Comparison of ENCODE assay signal across 10 cellular contexts in the genomic region with DNA sequence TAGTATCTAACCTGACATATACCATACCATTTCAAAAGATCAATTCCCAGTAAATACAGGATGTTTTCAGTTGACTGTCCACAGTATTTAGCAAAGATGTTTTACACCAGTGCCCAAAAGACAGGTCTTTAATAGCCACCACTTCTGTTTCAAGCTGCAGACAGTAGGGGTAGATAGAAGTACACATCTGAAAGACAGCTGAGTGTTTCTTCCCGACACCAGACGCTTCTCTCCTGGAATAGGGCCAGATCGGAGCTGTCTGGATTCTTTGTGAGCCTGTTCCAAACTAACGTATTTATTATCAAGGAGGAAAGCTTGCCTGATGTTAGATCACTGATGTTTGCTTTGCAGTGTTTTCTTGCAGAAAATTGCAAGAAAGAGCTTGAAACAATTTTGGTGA.
A peak's percentile ranks its signal among the peaks of the same experiment; 100 is the strongest.
DNase-seq lines count a peak whose midpoint lies in the region; ATAC-seq, FAIRE-seq and TF ChIP-seq lines count a peak whose summit lies in the region.
"Had no signal": no experiment of that assay in that cellular context is flagged by ENCODE, and none has a peak within 500 bp of the region (broad histone marks: within the 10 kb centered on the region; RNA-seq: fewer than 3 reads in every experiment).

No MANE protein-coding gene starts in this region.

- WGBS in H1 (ENCODE audit: extremely low coverage in 1 of 2, insufficient coverage in 1 of 2, insufficient read length in 1 of 2, insufficient replicate concordance in 2 of 2, low coverage in 1 of 2, low lambda C conversion rate in 2 of 2, missing lambda C conversion rate in 1 of 2), 2 experiments: 86% methylated on average over 4 of the region's 4 CpGs; no CpG with 5 or more reads in 1 of the 2 experiments

- H4K91ac ChIP-seq in H1 (replicated peaks; ENCODE audit: insufficient read length, low read length): no peak overlapping the region

- peaks cover 6% of the 10 kb centered on the region for H3K9me3 Mint-ChIP-seq in type B pancreatic cell
- H3K9me3 Mint-ChIP-seq in CD8-positive, alpha-beta memory T cell: peaks cover 0 to 5% (median 0%) of the 10 kb centered on the region in 5 donors

- H3K4me3 ChIP-seq in H1 (ENCODE audit: extremely low read depth in 1 of 4, insufficient read depth in 2 of 4, low read depth in 3 of 4, low read length in 4 of 4): no peak overlapping the region
- H3K4me3 ChIP-seq in CD8-positive, alpha-beta memory T cell (ENCODE audit: low read length): no peak overlapping the region
- H3K4me3 ChIP-seq: stomach had no signal

- H3K4me3 Mint-ChIP-seq in type B pancreatic cell: no peak overlapping the region
- H3K4me3 Mint-ChIP-seq in CD8-positive, alpha-beta memory T cell: no peak overlapping the region
- H3K4me3 Mint-ChIP-seq: natural killer cell treated with Interleukin-12 subunit alpha and Interleukin-12 subunit beta and Interleukin-15 and Interleukin-18, amount 100 ng/mL, for 72 hours had no signal

- no peaks in the 10 kb centered on the region for H3K36me3 ChIP-seq in H1 (ENCODE audit: control insufficient read depth in 2 of 4, insufficient read depth in 4 of 4, low read length in 3 of 4)
- H3K36me3 ChIP-seq in CD8-positive, alpha-beta memory T cell (ENCODE audit: insufficient read depth, low read length): no peaks in the 10 kb centered on the region
- H3K36me3 ChIP-seq: stomach had no signal

- H2BK20ac ChIP-seq in H1 (ENCODE audit: low read length): no peak overlapping the region

- no peaks in the 10 kb centered on the region for H3K9me3 ChIP-seq in H1 (ENCODE audit: insufficient read depth in 2 of 2, low read depth in 1 of 2, low read length in 1 of 2)
- H3K9me3 ChIP-seq in CD8-positive, alpha-beta memory T cell (ENCODE audit: low read length): no peaks in the 10 kb centered on the region
- H3K9me3 ChIP-seq: stomach had no signal

- H3K4me1 Mint-ChIP-seq in type B pancreatic cell (ENCODE audit: unreplicated experiment): peaks cover 10% of the 10 kb centered on the region
- H3K4me1 Mint-ChIP-seq in CD8-positive, alpha-beta memory T cell: no peaks in the 10 kb centered on the region

- no peak overlapping the region for H3K4ac ChIP-seq in H1 (replicated peaks; ENCODE audit: insufficient read length, low read depth, low read length)

- no peaks in the 10 kb centered on the region for H3K27me3 Mint-ChIP-seq in type B pancreatic cell
- no peaks in the 10 kb centered on the region for H3K27me3 Mint-ChIP-seq in CD8-positive, alpha-beta memory T cell
- H3K27me3 Mint-ChIP-seq: natural killer cell treated with Interleukin-12 subunit alpha and Interleukin-12 subunit beta and Interleukin-15 and Interleukin-18, amount 100 ng/mL, for 72 hours had no signal

- H4K20me1 ChIP-seq in H1 (replicated peaks in 1 of 2; ENCODE audit: control insufficient read depth in 1 of 2, insufficient read depth in 2 of 2, low read length in 2 of 2): no peaks in the 10 kb centered on the region

- H3K14ac ChIP-seq in H1 (ENCODE audit: insufficient read length): no peak overlapping the region

- TF ChIP-seq EP300 in H1 (IDR thresholded peaks at IDR 0.05; ENCODE audit: borderline replicate concordance in 1 of 2, low read depth in 2 of 2, low read length in 2 of 2): no peak

- H3K79me2 ChIP-seq in H1 (ENCODE audit: control insufficient read depth in 1 of 2, insufficient read depth in 2 of 2, low read length in 2 of 2): no peaks in the 10 kb centered on the region

- H3K27me3 ChIP-seq in H1 (replicated peaks in 1 of 4; ENCODE audit: control insufficient read depth in 3 of 4, extremely low read depth in 1 of 4, insufficient read depth in 3 of 4, low read length in 3 of 4): no peaks in the 10 kb centered on the region
- no peaks in the 10 kb centered on the region for H3K27me3 ChIP-seq in CD8-positive, alpha-beta memory T cell (ENCODE audit: insufficient read depth, low read length, poor library complexity, severe bottlenecking)
- H3K27me3 ChIP-seq: stomach had no signal

- ATAC-seq in GM18519 (IDR thresholded peaks at IDR 0.05; ENCODE audit: low FRiP score, unreplicated experiment) (no peak), GM18502 (IDR thresholded peaks at IDR 0.05; ENCODE audit: poor library complexity, unreplicated experiment) (no peak)
- ATAC-seq: natural killer cell treated with Interleukin-12 subunit alpha and Interleukin-12 subunit beta and Interleukin-15 and Interleukin-18, amount 100 ng/mL, for 72 hours had no signal

- no peak overlapping the region for H2BK120ac ChIP-seq in H1 (replicated peaks; ENCODE audit: low read depth, low read length)

- H3K79me1 ChIP-seq in H1 (ENCODE audit: low read depth, low read length): no peaks in the 10 kb centered on the region

- no peak overlapping the region for H3K9ac ChIP-seq in H1 (replicated peaks in 1 of 4; ENCODE audit: extremely low read depth in 1 of 4, low read depth in 3 of 4, low read length in 3 of 4)

- H3K4me2 ChIP-seq in H1 (ENCODE audit: insufficient read depth in 1 of 2, low read depth in 2 of 2, low read length in 2 of 2): no peak overlapping the region

- CTCF ChIA-PET in H1 (lab: Charles Lee; ENCODE audit: partially characterized antibody): interaction anchor here (0.5 to 1.7 kb wide), 3 partner anchors 8 to 1583 kb away, joined by 3 to 5 read pairs (median 4); no protein-coding TSS in a partner anchor
- CTCF ChIA-PET in CD8-positive, alpha-beta memory T cell (lab: Charles Lee): no interaction called here

- TF ChIP-seq CTCF in H1 (IDR thresholded peaks at IDR 0.05; ENCODE audit: control extremely low read depth in 1 of 3, insufficient read depth in 1 of 3, low read depth in 1 of 3, low read length in 3 of 3): no peak
- TF ChIP-seq CTCF in type B pancreatic cell (conservative IDR thresholded peaks at IDR 0.05): no peak

- FAIRE-seq in H1 (lab: Jason Lieb, UNC): no peak

- no peak overlapping the region for H3K56ac ChIP-seq in H1 (replicated peaks; ENCODE audit: insufficient read length, low read depth, low read length)

- peak; percentile 33 to 37; a peak in 3 of 4 replicates for TF ChIP-seq RAD21 in H1 (IDR thresholded peaks at IDR 0.05 in 1 of 2, conservative IDR thresholded peaks at IDR 0.05 in 1 of 2; ENCODE audit: low read depth in 2 of 2, low read length in 2 of 2)

- H3K18ac ChIP-seq in H1 (ENCODE audit: extremely low read depth, low read length): no peak overlapping the region

- no peak overlapping the region for H3K23ac ChIP-seq in H1 (ENCODE audit: insufficient read length)

- POLR2A ChIA-PET in H1 (lab: Charles Lee; ENCODE audit: partially characterized antibody): no interaction called here
- POLR2A ChIA-PET in CD8-positive, alpha-beta memory T cell (lab: Charles Lee): no interaction called here

- no peak overlapping the region for H3K27ac ChIP-seq in H1 (ENCODE audit: low read depth, low read length)
- no peak overlapping the region for H3K27ac ChIP-seq in CD8-positive, alpha-beta memory T cell (ENCODE audit: low read depth, low read length)
- H3K27ac ChIP-seq: stomach had no signal

- H2BK12ac ChIP-seq in H1 (ENCODE audit: low read depth, low read length): no peak overlapping the region

- H4K5ac ChIP-seq in H1 (ENCODE audit: insufficient read length, low read depth, low read length): no peak overlapping the region

- no peak overlapping the region for H2AK5ac ChIP-seq in H1 (ENCODE audit: low read depth, low read length)

- no peak overlapping the region for H2BK15ac ChIP-seq in H1 (ENCODE audit: low read length)

- peaks cover 0 to 9% (median 4%) of the 10 kb centered on the region in 4 experiments; a peak in 3 of 7 replicates for H3K4me1 ChIP-seq in H1 (replicated peaks in 1 of 4; ENCODE audit: control insufficient read depth in 3 of 4, insufficient read depth in 4 of 4, low read length in 3 of 4)
- no peaks in the 10 kb centered on the region for H3K4me1 ChIP-seq in CD8-positive, alpha-beta memory T cell (ENCODE audit: insufficient read depth, low read length)

- H3K23me2 ChIP-seq in H1 (ENCODE audit: low read depth, low read length): no peaks in the 10 kb centered on the region

- H3K36me3 Mint-ChIP-seq in type B pancreatic cell: no peaks in the 10 kb centered on the region
- no peaks in the 10 kb centered on the region for H3K36me3 Mint-ChIP-seq in CD8-positive, alpha-beta memory T cell
- H3K36me3 Mint-ChIP-seq: natural killer cell treated with Interleukin-12 subunit alpha and Interleukin-12 subunit beta and Interleukin-15 and Interleukin-18, amount 100 ng/mL, for 72 hours had no signal

- peak; percentile 40 for DNase-seq in AG20443 (ENCODE audit: low spot score)
- DNase-seq in NCI-H446 (lab: John Stamatoyannopoulos, UW): peak; percentile 46 to 73
- no peak for DNase-seq in H1 (ENCODE audit: low read depth in 1 of 2, low spot score in 2 of 2)
- DNase-seq in mucosa of gallbladder (ENCODE audit: low spot score): peak; percentile 17
- DNase-seq in type B pancreatic cell (ENCODE audit: extremely low spot score, unreplicated experiment): no peak
- no peak for DNase-seq in CD8-positive, alpha-beta memory T cell
- DNase-seq: stomach had no signal

- H3K27ac Mint-ChIP-seq in type B pancreatic cell: no peak overlapping the region
- no peak overlapping the region for H3K27ac Mint-ChIP-seq in CD8-positive, alpha-beta memory T cell
- H3K27ac Mint-ChIP-seq: natural killer cell treated with Interleukin-12 subunit alpha and Interleukin-12 subunit beta and Interleukin-15 and Interleukin-18, amount 100 ng/mL, for 72 hours had no signal

- no peak overlapping the region for H2BK5ac ChIP-seq in H1 (ENCODE audit: low read depth, low read length)

- no peak for TF ChIP-seq POLR2A in H1 (IDR thresholded peaks at IDR 0.05; ENCODE audit: control extremely low read depth in 1 of 2, low read depth in 2 of 2, low read length in 2 of 2)

- no peak overlapping the region for H4K8ac ChIP-seq in H1 (ENCODE audit: extremely low read depth, insufficient read depth, low read length)

- H2AFZ ChIP-seq in H1 (ENCODE audit: low read length): no peak overlapping the region

TF ChIP-seq in H1, 55 proteins besides CTCF, POLR2A, EP300 and RAD21:
- no peak for TF ChIP-seq SIX5 (IDR thresholded peaks at IDR 0.05; ENCODE audit: low read depth, low read length)
- TF ChIP-seq GABPA (IDR thresholded peaks at IDR 0.05; ENCODE audit: borderline replicate concordance, insufficient read depth, low read length): no peak
- no peak for TF ChIP-seq SRF (IDR thresholded peaks at IDR 0.05; ENCODE audit: low read depth, low read length)
- no peak for TF ChIP-seq YY1 (IDR thresholded peaks at IDR 0.05; ENCODE audit: low read depth, low read length)
- no peak for TF ChIP-seq GTF2F1 (IDR thresholded peaks at IDR 0.05; ENCODE audit: borderline replicate concordance, low read depth, low read length)
- no peak for TF ChIP-seq RNF2 (IDR thresholded peaks at IDR 0.05; ENCODE audit: borderline replicate concordance, low read depth, low read length, missing control alignments, poor library complexity, severe bottlenecking)
- no peak for TF ChIP-seq CHD2 (IDR thresholded peaks at IDR 0.05; ENCODE audit: low read length)
- TF ChIP-seq, protein P1, sequence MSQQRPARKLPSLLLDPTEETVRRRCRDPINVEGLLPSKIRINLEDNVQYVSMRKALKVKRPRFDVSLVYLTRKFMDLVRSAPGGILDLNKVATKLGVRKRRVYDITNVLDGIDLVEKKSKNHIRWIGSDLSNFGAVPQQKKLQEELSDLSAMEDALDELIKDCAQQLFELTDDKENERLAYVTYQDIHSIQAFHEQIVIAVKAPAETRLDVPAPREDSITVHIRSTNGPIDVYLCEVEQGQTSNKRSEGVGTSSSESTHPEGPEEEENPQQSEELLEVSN (IDR thresholded peaks at IDR 0.05): no peak

Comparison
In these comparisons a context has a peak if more than half of its experiments do, and no peak if none do; other contexts are left out.
1. DNase-seq: peak in AG20443 (single experiment), NCI-H446 (2 of 2) and mucosa of gallbladder (single experiment); none in H1 (0 of 2), type B pancreatic cell (single experiment) and CD8-positive, alpha-beta memory T cell (0 of 5).